8 cellular contexts compared by ENCODE assay signal in genomic region chr10:32346134-32346550, GRCh38. TPM values are rescaled to one million over a fixed set of nuclear protein-coding genes. Genes with fewer than 3 reads are reported as not detected.
A peak's percentile ranks its signal among the peaks of the same experiment; 100 is the strongest.
DNase-seq lines count a peak whose midpoint lies in the region; ATAC-seq and TF ChIP-seq lines count a peak whose summit lies in the region.

No MANE protein-coding gene starts in this region.

- no peaks in the 10 kb centered on the region for H3K27me3 Mint-ChIP-seq in CD4-positive, alpha-beta T cell

- H3K4me3 ChIP-seq in lower lobe of right lung = peak overlapping the region; percentile 90

- H3K27ac ChIP-seq in CD4-positive, alpha-beta T cell (ENCODE audit: low read depth, low read length) = peak overlapping the region; percentile 100
- peak overlapping the region; percentile 100 for H3K27ac ChIP-seq in lower lobe of right lung

- POLR2A ChIA-PET in CD4-positive, alpha-beta T cell (lab: Charles Lee) = interaction anchor here (0.5 to 8.0 kb wide), 27 partner anchors 8 to 793 kb away, joined by 3 to 93 read pairs (median 4); partner anchors contain the start of genes CCDC7 and KIF5B

- H3K27me3 ChIP-seq in CD4-positive, alpha-beta T cell (ENCODE audit: control insufficient read depth, insufficient read depth, low read length) = no peaks in the 10 kb centered on the region
- no peaks in the 10 kb centered on the region for H3K27me3 ChIP-seq in lower lobe of right lung (ENCODE audit: low read depth)

- H3K9me3 Mint-ChIP-seq in CD4-positive, alpha-beta T cell = no peaks in the 10 kb centered on the region

- H3K36me3 Mint-ChIP-seq in CD4-positive, alpha-beta T cell (ENCODE audit: low read depth) = peaks cover 53% of the 10 kb centered on the region

- H3K4me3 Mint-ChIP-seq in CD4-positive, alpha-beta T cell = peak overlapping the region; percentile 97

- intact Hi-C loops in CD4-positive, alpha-beta T cell (cut with DNase I, micrococcal nuclease) = loop anchor here (1.0 to 10.0 kb wide), 7 partner anchors 14 to 421 kb away; partner anchors contain the start of genes ARHGAP12 (in 1 of the 2) and CCDC7 (in 1 of the 2)
- intact Hi-C loops in lower lobe of right lung (cut with DNase I) = no loop called here

- peak overlapping the region; percentile 100 for H3K27ac Mint-ChIP-seq in CD4-positive, alpha-beta T cell

- peaks cover 12% of the 10 kb centered on the region for H3K36me3 ChIP-seq in lower lobe of right lung

- peaks cover 76% of the 10 kb centered on the region for H3K4me1 ChIP-seq in lower lobe of right lung

- peaks cover 85% of the 10 kb centered on the region for H3K4me1 Mint-ChIP-seq in CD4-positive, alpha-beta T cell (ENCODE audit: low read depth)

- peak; percentile 91 to 96 (median 95) for DNase-seq in CD4-positive, alpha-beta T cell
- peak; percentile 92 for DNase-seq in NCI-H69 (lab: John Stamatoyannopoulos, UW)
- peak; percentile 93 to 95 for DNase-seq in activated CD4-positive, alpha-beta T cell treated with anti-CD3 and anti-CD28 coated beads, Interleukin-2, amount 50 U/mL, for 4 hours
- DNase-seq in ecto neural progenitor cell (ENCODE audit: low spot score) = peak; percentile 98
- peak; percentile 98 for DNase-seq in lower lobe of right lung
- DNase-seq in stimulated activated CD4-positive, alpha-beta T cell treated with anti-CD3 and anti-CD28 coated beads, TNF-alpha, amount 100 ng/mL, for 1 hour (ENCODE audit: low read depth in 3 of 3, low spot score in 1 of 3) = peak; percentile 89 to 94 (median 91)

- peak; percentile 82 for ATAC-seq in CD4-positive, alpha-beta T cell (ENCODE audit: poor library complexity)
- ATAC-seq in GM19395 (IDR thresholded peaks at IDR 0.05; ENCODE audit: unreplicated experiment) (peak; percentile 84), HG03558 (IDR thresholded peaks at IDR 0.05; ENCODE audit: extremely low read depth, unreplicated experiment) (peak; percentile 54), lower lobe of right lung (peak; percentile 98 to 99)

- no peaks in the 10 kb centered on the region for H3K9me3 ChIP-seq in CD4-positive, alpha-beta T cell (ENCODE audit: control insufficient read depth, low read length)
- H3K9me3 ChIP-seq in lower lobe of right lung = no peaks in the 10 kb centered on the region

- CTCF ChIA-PET in CD4-positive, alpha-beta T cell (lab: Charles Lee) = interaction anchor here (0.6 to 2.1 kb wide), 45 partner anchors 9 to 609 kb away, joined by 3 to 30 read pairs (median 6); partner anchors contain the start of gene CCDC7

- peak; percentile 94 for TF ChIP-seq CTCF in CD4-positive, alpha-beta T cell (IDR thresholded peaks at IDR 0.05)
- peak; percentile 99 for TF ChIP-seq CTCF in lower lobe of right lung (IDR thresholded peaks at IDR 0.05)

RNA-seq across cellular contexts. Expression of gene EPC1, which starts 0.8 kb away (rescaled TPM):
- 100 to 1,000 TPM; 173 to 181 TPM for total RNA-seq in CD4-positive, alpha-beta T cell
- total RNA-seq in lower lobe of right lung = 40.3 TPM

Comparison
In these comparisons a context has a peak if more than half of its experiments do, and no peak if none do; other contexts are left out.
1. Peak in every context shown above with its lines: DNase-seq, ATAC-seq, H3K4me3 ChIP-seq and H3K27ac ChIP-seq.